ENCODE assay signal across 18 cellular contexts in the genomic region with DNA sequence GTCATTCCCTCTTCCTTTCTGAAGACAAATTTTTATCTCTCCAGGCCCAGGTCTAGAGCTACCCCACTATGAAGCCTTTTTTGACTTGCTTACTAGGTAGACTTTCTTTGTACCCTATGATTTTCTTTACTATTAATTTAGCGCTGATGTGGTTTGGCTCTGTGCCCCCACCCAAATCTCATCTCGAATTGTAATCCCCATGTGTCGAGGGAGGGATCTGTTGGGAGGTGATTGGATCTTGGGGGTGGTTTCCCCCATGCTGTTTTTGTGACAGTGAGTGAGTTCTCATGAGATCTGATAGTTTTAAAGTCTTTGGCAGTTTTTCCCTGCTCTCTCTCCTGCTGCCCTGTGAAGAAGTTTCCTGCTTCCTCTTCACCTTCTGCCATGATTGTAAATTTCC.
"Had no signal": no experiment of that assay in that cellular context is flagged by ENCODE, and none has a peak within 500 bp of the region (broad histone marks: within the 10 kb centered on the region; RNA-seq: fewer than 3 reads in every experiment).

No MANE protein-coding gene starts in this region.

- H3K4me1 ChIP-seq: left lung had no signal

- H3K27me3 Mint-ChIP-seq: progenitor cell of endocrine pancreas, type B pancreatic cell had no signal

- H3K27ac ChIP-seq: cardiac muscle cell, epithelial cell of prostate, gastroesophageal sphincter, left lung, neutrophil had no signal

- DNase-seq: activated CD4-positive, alpha-beta T cell treated with anti-CD3 and anti-CD28 coated beads for 1 hour; activated CD4-positive, alpha-beta T cell treated with anti-CD3 and anti-CD28 coated beads, Interleukin-2, amount 50 U/mL, for 48 hours; activated CD8-positive, alpha-beta memory T cell treated with anti-CD3 and anti-CD28 coated beads, Interleukin-2, amount 10 ng/mL, durations not matched to agents 7 days and 5 days; activated gamma-delta T cell; activated T-cell treated with anti-CD3 and anti-CD28 coated beads, Interleukin-2, amount 50 U/mL, for 24 hours; effector CD8-positive, alpha-beta T cell; islet precursor cell; left lung; right cardiac atrium; small intestine had no signal

- H3K9me3 Mint-ChIP-seq: activated T-cell treated with anti-CD3 and anti-CD28 coated beads, Interleukin-2, amount 50 U/mL, for 24 hours; memory B cell; type B pancreatic cell had no signal

- H3K36me3 Mint-ChIP-seq: activated CD8-positive, alpha-beta memory T cell treated with anti-CD3 and anti-CD28 coated beads, Interleukin-2, amount 10 ng/mL, durations not matched to agents 7 days and 5 days; memory B cell; type B pancreatic cell had no signal

- FAIRE-seq: colon, small intestine had no signal

- H3K4me3 ChIP-seq: cardiac muscle cell, gastroesophageal sphincter, left lung had no signal

- H3K27me3 ChIP-seq: cardiac muscle cell, gastroesophageal sphincter, left lung, neutrophil had no signal

- H3K36me3 ChIP-seq: cardiac muscle cell, gastroesophageal sphincter, left lung, neutrophil had no signal

- H3K27ac Mint-ChIP-seq: activated CD8-positive, alpha-beta memory T cell treated with anti-CD3 and anti-CD28 coated beads, Interleukin-2, amount 10 ng/mL, durations not matched to agents 7 days and 5 days; activated T-cell treated with anti-CD3 and anti-CD28 coated beads, Interleukin-2, amount 50 U/mL, for 24 hours; memory B cell; progenitor cell of endocrine pancreas; type B pancreatic cell had no signal

- ATAC-seq: activated CD8-positive, alpha-beta memory T cell treated with anti-CD3 and anti-CD28 coated beads, Interleukin-2, amount 10 ng/mL, durations not matched to agents 7 days and 5 days; gastroesophageal sphincter; left lung; right cardiac atrium had no signal

- H3K4me3 Mint-ChIP-seq: activated CD8-positive, alpha-beta memory T cell treated with anti-CD3 and anti-CD28 coated beads, Interleukin-2, amount 10 ng/mL, durations not matched to agents 7 days and 5 days; activated T-cell treated with anti-CD3 and anti-CD28 coated beads, Interleukin-2, amount 50 U/mL, for 24 hours; memory B cell; type B pancreatic cell had no signal

- H3K9me3 ChIP-seq: gastroesophageal sphincter, left lung, neutrophil had no signal
